10 cellular contexts compared by ENCODE assay signal in genomic region chr12:131923260-131923659, GRCh38. TPM values are rescaled to one million over a fixed set of nuclear protein-coding genes. Genes with fewer than 3 reads are reported as not detected.
A peak's percentile ranks its signal among the peaks of the same experiment; 100 is the strongest.
DNase-seq lines count a peak whose midpoint lies in the region; ATAC-seq and TF ChIP-seq lines count a peak whose summit lies in the region.
"Had no signal": no experiment of that assay in that cellular context is flagged by ENCODE, and none has a peak within 500 bp of the region (broad histone marks: within the 10 kb centered on the region; RNA-seq: fewer than 3 reads in every experiment).

No MANE protein-coding gene starts in this region.

- POLR2A ChIA-PET in IMR-90 (lab: Charles Lee; ENCODE audit: unreplicated experiment), result no interaction called here

- no peak overlapping the region for H2BK20ac ChIP-seq in IMR-90 (ENCODE audit: low read depth, low read length)

- H3K4me3 ChIP-seq in IMR-90 (ENCODE audit: insufficient read depth, low read depth, low read length), result no peak overlapping the region

- peak overlapping the region; percentile 32 for H2AFZ ChIP-seq in IMR-90 (replicated peaks; ENCODE audit: low read length, poor library complexity)

- H3K4me2 ChIP-seq in IMR-90 (ENCODE audit: low read depth, low read length), result no peak overlapping the region

- H3K9me3 ChIP-seq in IMR-90 (ENCODE audit: control insufficient read depth, insufficient read depth, low read length), result no peaks in the 10 kb centered on the region

- H2BK15ac ChIP-seq in IMR-90 (ENCODE audit: low read depth, low read length), result no peak overlapping the region

- H3K27me3 ChIP-seq in IMR-90 (ENCODE audit: control insufficient read depth, insufficient read depth, low read length), result no peaks in the 10 kb centered on the region

- no peak overlapping the region for H4K8ac ChIP-seq in IMR-90 (ENCODE audit: low read depth in 2 of 2, low read length in 2 of 2)

- H2BK120ac ChIP-seq in IMR-90 (ENCODE audit: low read depth, low read length), result no peak overlapping the region

- DNase-seq in IMR-90 (no peak), NOMO-1 treated with DMSO at 0.1 percent for 48 hours (lab: John Stamatoyannopoulos, UW; ENCODE audit: unreplicated experiment) (no peak), cardiac septum (ENCODE audit: low spot score) (no peak), DMS79 treated with DMSO at 0.1 percent for 48 hours (lab: John Stamatoyannopoulos, UW) (no peak)
- no peak for DNase-seq in activated naive CD4-positive, alpha-beta T cell treated with anti-CD3 and anti-CD28 coated beads, Interleukin-2, amount 50 U/mL, for 72 hours (ENCODE audit: low spot score in 2 of 2)
- DNase-seq: NCI-H1694 treated with DMSO at 0.1 percent for 48 hours, substantia nigra had no signal

- no peak for TF ChIP-seq POLR2A in IMR-90 (IDR thresholded peaks at IDR 0.05; ENCODE audit: low read depth, low read length)

- no peak overlapping the region for H2BK5ac ChIP-seq in IMR-90 (ENCODE audit: low read depth, low read length, poor library complexity, severe bottlenecking)

- no peak overlapping the region for H4K5ac ChIP-seq in IMR-90 (ENCODE audit: low read depth, low read length)

- H3K18ac ChIP-seq in IMR-90 (ENCODE audit: low read depth, low read length), result no peak overlapping the region

- no peak overlapping the region for H2AK9ac ChIP-seq in IMR-90 (replicated peaks; ENCODE audit: low read depth, low read length, poor library complexity)

- no TSS peak for BruUV-seq in IMR-90 (replicated peaks; lab: Mats Ljungman, UMichigan)

- dilution Hi-C loops in IMR-90 (cut with HindIII; ENCODE audit: low sequenced_read_pairs, unreplicated experiment), result no loop called here

- no peak overlapping the region for H2AK5ac ChIP-seq in IMR-90 (ENCODE audit: low read depth, low read length)

- no peak overlapping the region for H3K14ac ChIP-seq in IMR-90 (replicated peaks; ENCODE audit: low read depth, low read length)

- H3K23ac ChIP-seq in IMR-90 (ENCODE audit: low read depth, low read length), result no peak overlapping the region

- ATAC-seq in GM19043 (IDR thresholded peaks at IDR 0.05; ENCODE audit: low read depth, unreplicated experiment) (peak; percentile 77), HG02678 (IDR thresholded peaks at IDR 0.05; ENCODE audit: unreplicated experiment) (peak; percentile 83), IMR-90 (ENCODE audit: low read depth) (no peak)
- ATAC-seq in activated naive CD4-positive, alpha-beta T cell treated with anti-CD3 and anti-CD28 coated beads, Interleukin-2, amount 50 U/mL, for 72 hours, result no peak

- no peak overlapping the region for H3K27ac Mint-ChIP-seq in activated naive CD4-positive, alpha-beta T cell treated with anti-CD3 and anti-CD28 coated beads, Interleukin-2, amount 50 U/mL, for 72 hours

- no peaks in the 10 kb centered on the region for H3K36me3 Mint-ChIP-seq in activated naive CD4-positive, alpha-beta T cell treated with anti-CD3 and anti-CD28 coated beads, Interleukin-2, amount 50 U/mL, for 72 hours

- intact Hi-C loops in IMR-90 (cut with micrococcal nuclease) (no loop called here), cardiac septum (cut with DNase I) (loop anchor here (5.0 kb wide), 1 partner anchor 71 kb away; no protein-coding TSS in a partner anchor)

- H3K9ac ChIP-seq in IMR-90 (ENCODE audit: low read depth, low read length), result no peak overlapping the region

- peak overlapping the region; percentile 26; the same call in 1 of the 2 replicates for H3K27ac ChIP-seq in 22Rv1
- no peak overlapping the region for H3K27ac ChIP-seq in IMR-90 (ENCODE audit: insufficient read depth, low read length)

- no peak for TF ChIP-seq CTCF in 22Rv1 (IDR thresholded peaks at IDR 0.05)
- TF ChIP-seq CTCF in IMR-90 (conservative IDR thresholded peaks at IDR 0.05; ENCODE audit: low read depth, low read length), result no peak

- H3K36me3 ChIP-seq in IMR-90 (ENCODE audit: control insufficient read depth, insufficient read depth, low read length), result peaks cover 37% of the 10 kb centered on the region

- in situ Hi-C loops in IMR-90 (cut with MboI; ENCODE audit: low sequenced_read_pairs), result no loop called here

- no peaks in the 10 kb centered on the region for H3K79me1 ChIP-seq in IMR-90 (ENCODE audit: low read depth in 1 of 2, low read length in 2 of 2)

- H3K9me1 ChIP-seq in IMR-90 (ENCODE audit: insufficient read depth, low read length), result peaks cover 6% of the 10 kb centered on the region; the same call in 1 of the 2 replicates

- WGBS in IMR-90 (ENCODE audit: extremely low coverage in 2 of 2, insufficient read length in 1 of 2), 2 experiments, result 88% methylated on average over 5 of the region's 11 CpGs; no CpG with 5 or more reads in 1 of the 2 experiments

- TF ChIP-seq RAD21 in IMR-90 (IDR thresholded peaks at IDR 0.05; ENCODE audit: low read length), result no peak

- no peak overlapping the region for H3K4ac ChIP-seq in IMR-90 (ENCODE audit: low read depth, low read length)

- H4K20me1 ChIP-seq in IMR-90 (ENCODE audit: insufficient read depth, low read length), result no peaks in the 10 kb centered on the region

- no peaks in the 10 kb centered on the region for H3K4me1 ChIP-seq in IMR-90 (ENCODE audit: control insufficient read depth, insufficient read depth, low read length)

- no peaks in the 10 kb centered on the region for H3K9me3 Mint-ChIP-seq in activated naive CD4-positive, alpha-beta T cell treated with anti-CD3 and anti-CD28 coated beads, Interleukin-2, amount 50 U/mL, for 72 hours

- no peak overlapping the region for H4K91ac ChIP-seq in IMR-90 (ENCODE audit: insufficient read depth, low read depth, low read length)

- CTCF ChIA-PET in IMR-90 (lab: Yijun Ruan, JAX), result no interaction called here

- H3K56ac ChIP-seq in IMR-90 (ENCODE audit: extremely low read depth, insufficient read depth, low read length), result no peak overlapping the region

TF ChIP-seq in IMR-90, 13 proteins besides CTCF, POLR2A, EP300 and RAD21:
- no peak for TF ChIP-seq MAZ (IDR thresholded peaks at IDR 0.05; ENCODE audit: borderline replicate concordance, low read depth, low read length)
- no peak for TF ChIP-seq BHLHE40 (IDR thresholded peaks at IDR 0.05; ENCODE audit: low read depth, low read length)
- no peak for TF ChIP-seq NFE2L2 (IDR thresholded peaks at IDR 0.05; ENCODE audit: low read depth, low read length)
- no peak for TF ChIP-seq CEBPB (IDR thresholded peaks at IDR 0.05; ENCODE audit: low read depth, low read length)
- TF ChIP-seq USF2 (IDR thresholded peaks at IDR 0.05; ENCODE audit: low read depth, low read length), result no peak
- TF ChIP-seq MXI1 (IDR thresholded peaks at IDR 0.05; ENCODE audit: borderline replicate concordance, low read depth, low read length), result no peak
- TF ChIP-seq RCOR1 (IDR thresholded peaks at IDR 0.05; ENCODE audit: insufficient replicate concordance, low read length), result no peak
- TF ChIP-seq RFX5 (IDR thresholded peaks at IDR 0.05; ENCODE audit: low read depth, low read length), result no peak
- no peak for TF ChIP-seq SMC3 (IDR thresholded peaks at IDR 0.05; ENCODE audit: low read depth, low read length)
- no peak for TF ChIP-seq CHD1 (IDR thresholded peaks at IDR 0.05; ENCODE audit: low read depth, low read length)
- no peak for TF ChIP-seq ELK1 (IDR thresholded peaks at IDR 0.05; ENCODE audit: borderline replicate concordance, low read depth, low read length)
- no peak for TF ChIP-seq FOS (IDR thresholded peaks at IDR 0.05; ENCODE audit: low read depth, low read length)
TF ChIP-seq in IMR-90: peak in this region for 0.

RNA-seq across cellular contexts. Expression of gene PUS1, which starts 5.8 kb away (rescaled TPM):
- total RNA-seq in IMR-90 (2012; rRNA removed) (11.4 and 14.0 TPM in 2 replicates), cardiac septum (9.9 TPM)
- 33.1 and 36.7 TPM in 2 replicates for polyA plus RNA-seq in IMR-90 (2012; rRNA removed)
- 28.6 and 35.9 TPM in 2 replicates for polyA plus RNA-seq in IMR-90 (2012; cell fraction: cytosol; rRNA removed)
- 86.5 and 151 TPM in 2 replicates for polyA plus RNA-seq in IMR-90 (2012; cell fraction: nucleus; rRNA removed; ENCODE audit: low replicate concordance)
- total RNA-seq in activated naive CD4-positive, alpha-beta T cell treated with anti-CD3 and anti-CD28 coated beads, Interleukin-2, amount 50 U/mL, for 72 hours, result 10 to 100 TPM; 16.6 to 49.9 TPM

RNA-seq across cellular contexts. Expression of gene EP400, which starts 26.5 kb away (rescaled TPM):
- total RNA-seq in IMR-90 (2012; rRNA removed) (4.3 and 5.3 TPM in 2 replicates), cardiac septum (23.1 TPM)
- polyA plus RNA-seq in IMR-90 (2012; rRNA removed), result 10.3 and 11.4 TPM in 2 replicates
- 5.7 and 6.6 TPM in 2 replicates for polyA plus RNA-seq in IMR-90 (2012; cell fraction: cytosol; rRNA removed)
- 20.1 and 26.9 TPM in 2 replicates for polyA plus RNA-seq in IMR-90 (2012; cell fraction: nucleus; rRNA removed; ENCODE audit: low replicate concordance)
- total RNA-seq in activated naive CD4-positive, alpha-beta T cell treated with anti-CD3 and anti-CD28 coated beads, Interleukin-2, amount 50 U/mL, for 72 hours, result 10 to 100 TPM; 55.6 to 57.4 TPM

RNA-seq across cellular contexts. Expression of gene ULK1, which starts 28.8 kb away (rescaled TPM):
- total RNA-seq in IMR-90 (2012; rRNA removed) (1.8 and 1.9 TPM in 2 replicates), cardiac septum (43.7 TPM)
- 19.2 and 20.0 TPM in 2 replicates for polyA plus RNA-seq in IMR-90 (2012; rRNA removed)
- polyA plus RNA-seq in IMR-90 (2012; cell fraction: cytosol; rRNA removed), result 7.8 and 17.2 TPM in 2 replicates
- 80.3 and 166 TPM in 2 replicates for polyA plus RNA-seq in IMR-90 (2012; cell fraction: nucleus; rRNA removed; ENCODE audit: low replicate concordance)
- 10 to 100 TPM; 17.1 to 33.9 TPM for total RNA-seq in activated naive CD4-positive, alpha-beta T cell treated with anti-CD3 and anti-CD28 coated beads, Interleukin-2, amount 50 U/mL, for 72 hours

Comparison
In these comparisons a context has a peak if more than half of its experiments do, and no peak if none do; other contexts are left out.
1. ATAC-seq: peak in GM19043 (single experiment) and HG02678 (single experiment); none in IMR-90 (single experiment) and activated naive CD4-positive, alpha-beta T cell treated with anti-CD3 and anti-CD28 coated beads, Interleukin-2, amount 50 U/mL, for 72 hours (0 of 2).